In the genomic region with DNA sequence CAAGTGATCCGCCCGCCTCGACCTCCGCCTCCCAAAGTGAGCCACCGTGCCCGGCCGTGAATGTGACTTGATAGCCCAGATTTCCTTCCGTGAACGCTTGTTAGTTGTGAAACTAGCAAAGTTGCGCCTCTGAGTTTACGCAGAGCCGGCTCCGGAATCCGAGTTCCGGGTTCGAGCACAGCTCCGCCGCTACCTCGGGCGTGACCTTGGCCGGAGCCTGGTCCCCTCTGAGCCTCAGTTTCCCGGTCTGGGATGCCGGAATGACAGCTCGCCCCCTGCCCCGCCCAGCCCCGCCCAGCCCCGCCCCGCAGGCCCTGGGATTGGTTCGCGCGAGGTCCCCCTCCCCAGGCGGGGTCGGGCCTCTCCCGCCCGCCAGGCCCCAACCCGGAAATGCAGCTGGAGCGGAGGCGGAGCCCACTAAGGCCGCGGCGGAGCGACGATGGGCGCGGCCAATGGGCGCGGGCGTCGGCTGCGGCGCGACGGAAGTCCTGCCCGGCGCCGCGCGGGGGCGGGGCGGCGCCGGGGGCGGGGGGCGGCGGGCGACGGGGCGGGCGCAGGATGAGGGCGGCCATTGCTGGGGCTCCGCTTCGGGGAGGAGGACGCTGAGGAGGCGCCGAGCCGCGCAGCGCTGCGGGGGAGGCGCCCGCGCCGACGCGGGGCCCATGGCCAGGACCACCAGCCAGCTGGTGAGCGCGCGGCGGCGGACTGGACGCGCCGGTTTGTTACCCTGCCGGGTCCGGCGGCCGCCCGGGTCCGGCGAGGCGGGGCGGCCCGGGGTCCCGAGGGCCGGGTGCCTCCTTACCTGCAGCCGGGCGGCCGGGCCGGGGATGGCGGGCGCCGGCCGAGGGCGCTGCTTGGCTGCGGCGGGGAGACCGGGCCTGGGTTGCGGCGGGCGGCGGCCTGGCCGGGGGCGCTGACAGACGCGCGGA, we compare ENCODE assay signal across 1 cellular context.
TF ChIP-seq lines count a peak whose summit lies in the region.

A gene (plus strand): TSS at position 571 of the 929 bp plus-strand sequence. CDS start 92 bp downstream, at position 663.

TF ChIP-seq in HEK293, 187 proteins besides CTCF, POLR2A, EP300 and RAD21 (continued from another document):
- TF ChIP-seq, protein P1, sequence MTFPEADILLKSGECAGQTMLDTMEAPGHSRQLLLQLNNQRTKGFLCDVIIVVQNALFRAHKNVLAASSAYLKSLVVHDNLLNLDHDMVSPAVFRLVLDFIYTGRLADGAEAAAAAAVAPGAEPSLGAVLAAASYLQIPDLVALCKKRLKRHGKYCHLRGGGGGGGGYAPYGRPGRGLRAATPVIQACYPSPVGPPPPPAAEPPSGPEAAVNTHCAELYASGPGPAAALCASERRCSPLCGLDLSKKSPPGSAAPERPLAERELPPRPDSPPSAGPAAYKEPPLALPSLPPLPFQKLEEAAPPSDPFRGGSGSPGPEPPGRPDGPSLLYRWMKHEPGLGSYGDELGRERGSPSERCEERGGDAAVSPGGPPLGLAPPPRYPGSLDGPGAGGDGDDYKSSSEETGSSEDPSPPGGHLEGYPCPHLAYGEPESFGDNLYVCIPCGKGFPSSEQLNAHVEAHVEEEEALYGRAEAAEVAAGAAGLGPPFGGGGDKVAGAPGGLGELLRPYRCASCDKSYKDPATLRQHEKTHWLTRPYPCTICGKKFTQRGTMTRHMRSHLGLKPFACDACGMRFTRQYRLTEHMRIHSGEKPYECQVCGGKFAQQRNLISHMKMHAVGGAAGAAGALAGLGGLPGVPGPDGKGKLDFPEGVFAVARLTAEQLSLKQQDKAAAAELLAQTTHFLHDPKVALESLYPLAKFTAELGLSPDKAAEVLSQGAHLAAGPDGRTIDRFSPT (tag by site-specific recombination; IDR thresholded peaks at IDR 0.05) = no peak
- no peak; the same call in 1 of the 2 replicates for TF ChIP-seq ZNF335 (tag by site-specific recombination; conservative IDR thresholded peaks at IDR 0.05)
- TF ChIP-seq ZNF76 (tag by site-specific recombination; IDR thresholded peaks at IDR 0.05; ENCODE audit: borderline replicate concordance, low read depth) = no peak
- TF ChIP-seq MZF1 (tag by site-specific recombination; IDR thresholded peaks at IDR 0.05; ENCODE audit: borderline replicate concordance) = no peak
- TF ChIP-seq ZNF16 (tag by site-specific recombination; IDR thresholded peaks at IDR 0.05; ENCODE audit: low read depth) = no peak
- no peak for TF ChIP-seq SCRT1 (tag by site-specific recombination; IDR thresholded peaks at IDR 0.05; ENCODE audit: borderline replicate concordance)
- TF ChIP-seq, protein P2, sequence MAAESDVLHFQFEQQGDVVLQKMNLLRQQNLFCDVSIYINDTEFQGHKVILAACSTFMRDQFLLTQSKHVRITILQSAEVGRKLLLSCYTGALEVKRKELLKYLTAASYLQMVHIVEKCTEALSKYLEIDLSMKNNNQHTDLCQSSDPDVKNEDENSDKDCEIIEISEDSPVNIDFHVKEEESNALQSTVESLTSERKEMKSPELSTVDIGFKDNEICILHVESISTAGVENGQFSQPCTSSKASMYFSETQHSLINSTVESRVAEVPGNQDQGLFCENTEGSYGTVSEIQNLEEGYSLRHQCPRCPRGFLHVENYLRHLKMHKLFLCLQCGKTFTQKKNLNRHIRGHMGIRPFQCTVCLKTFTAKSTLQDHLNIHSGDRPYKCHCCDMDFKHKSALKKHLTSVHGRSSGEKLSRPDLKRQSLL (tag by site-specific recombination; IDR thresholded peaks at IDR 0.05) = no peak
- no peak for TF ChIP-seq OSR2 (tag by site-specific recombination; IDR thresholded peaks at IDR 0.05)
- TF ChIP-seq ZNF302 (tag by site-specific recombination; IDR thresholded peaks at IDR 0.05; ENCODE audit: low read depth) = no peak
- no peak for TF ChIP-seq ZNF529 (tag by site-specific recombination; IDR thresholded peaks at IDR 0.05; ENCODE audit: insufficient replicate concordance)
- peak; percentile 91 for TF ChIP-seq ZBTB8A (tag by site-specific recombination; IDR thresholded peaks at IDR 0.05)
- no peak for TF ChIP-seq GLI4 (tag by site-specific recombination; IDR thresholded peaks at IDR 0.05)
- no peak for TF ChIP-seq ZNF138 (tag by site-specific recombination; IDR thresholded peaks at IDR 0.05; ENCODE audit: borderline replicate concordance)
- TF ChIP-seq ZNF266 (tag by site-specific recombination; IDR thresholded peaks at IDR 0.05; ENCODE audit: low read depth) = no peak
- TF ChIP-seq YY2 (tag by site-specific recombination; IDR thresholded peaks at IDR 0.05) = no peak
- TF ChIP-seq ZNF214 (tag by site-specific recombination; IDR thresholded peaks at IDR 0.05; ENCODE audit: borderline replicate concordance) = no peak
- no peak for TF ChIP-seq ZNF530 (tag by site-specific recombination; IDR thresholded peaks at IDR 0.05; ENCODE audit: low read depth)
- TF ChIP-seq, protein P3, sequence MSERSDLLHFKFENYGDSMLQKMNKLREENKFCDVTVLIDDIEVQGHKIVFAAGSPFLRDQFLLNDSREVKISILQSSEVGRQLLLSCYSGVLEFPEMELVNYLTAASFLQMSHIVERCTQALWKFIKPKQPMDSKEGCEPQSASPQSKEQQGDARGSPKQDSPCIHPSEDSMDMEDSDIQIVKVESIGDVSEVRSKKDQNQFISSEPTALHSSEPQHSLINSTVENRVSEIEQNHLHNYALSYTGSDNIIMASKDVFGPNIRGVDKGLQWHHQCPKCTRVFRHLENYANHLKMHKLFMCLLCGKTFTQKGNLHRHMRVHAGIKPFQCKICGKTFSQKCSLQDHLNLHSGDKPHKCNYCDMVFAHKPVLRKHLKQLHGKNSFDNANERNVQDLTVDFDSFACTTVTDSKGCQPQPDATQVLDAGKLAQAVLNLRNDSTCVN (tag by site-specific recombination; optimal IDR thresholded peaks at IDR 0.05) = peak; percentile 57
- no peak for TF ChIP-seq ZBTB1 (tag by site-specific recombination; IDR thresholded peaks at IDR 0.05)
- TF ChIP-seq, protein P4, sequence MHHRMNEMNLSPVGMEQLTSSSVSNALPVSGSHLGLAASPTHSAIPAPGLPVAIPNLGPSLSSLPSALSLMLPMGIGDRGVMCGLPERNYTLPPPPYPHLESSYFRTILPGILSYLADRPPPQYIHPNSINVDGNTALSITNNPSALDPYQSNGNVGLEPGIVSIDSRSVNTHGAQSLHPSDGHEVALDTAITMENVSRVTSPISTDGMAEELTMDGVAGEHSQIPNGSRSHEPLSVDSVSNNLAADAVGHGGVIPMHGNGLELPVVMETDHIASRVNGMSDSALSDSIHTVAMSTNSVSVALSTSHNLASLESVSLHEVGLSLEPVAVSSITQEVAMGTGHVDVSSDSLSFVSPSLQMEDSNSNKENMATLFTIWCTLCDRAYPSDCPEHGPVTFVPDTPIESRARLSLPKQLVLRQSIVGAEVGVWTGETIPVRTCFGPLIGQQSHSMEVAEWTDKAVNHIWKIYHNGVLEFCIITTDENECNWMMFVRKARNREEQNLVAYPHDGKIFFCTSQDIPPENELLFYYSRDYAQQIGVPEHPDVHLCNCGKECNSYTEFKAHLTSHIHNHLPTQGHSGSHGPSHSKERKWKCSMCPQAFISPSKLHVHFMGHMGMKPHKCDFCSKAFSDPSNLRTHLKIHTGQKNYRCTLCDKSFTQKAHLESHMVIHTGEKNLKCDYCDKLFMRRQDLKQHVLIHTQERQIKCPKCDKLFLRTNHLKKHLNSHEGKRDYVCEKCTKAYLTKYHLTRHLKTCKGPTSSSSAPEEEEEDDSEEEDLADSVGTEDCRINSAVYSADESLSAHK (tag by site-specific recombination; IDR thresholded peaks at IDR 0.05) = no peak
- no peak for TF ChIP-seq ZNF37A (tag by site-specific recombination; IDR thresholded peaks at IDR 0.05)
- TF ChIP-seq KLF8 (tag by site-specific recombination; IDR thresholded peaks at IDR 0.05) = peak; percentile 90
- TF ChIP-seq ZBTB7A (tag by site-specific recombination; IDR thresholded peaks at IDR 0.05; ENCODE audit: low read depth) = no peak
- TF ChIP-seq HOXA7 (CRISPR knock-in tag; IDR thresholded peaks at IDR 0.05; ENCODE audit: borderline replicate concordance) = no peak
- TF ChIP-seq ZNF677 (tag by site-specific recombination; IDR thresholded peaks at IDR 0.05) = 0 out of 2 replicates have a peak, but pooled peaks have one; percentile 34
- TF ChIP-seq GLI2 (tag by site-specific recombination; IDR thresholded peaks at IDR 0.05; ENCODE audit: borderline replicate concordance, low read depth) = no peak
- TF ChIP-seq, protein P5, sequence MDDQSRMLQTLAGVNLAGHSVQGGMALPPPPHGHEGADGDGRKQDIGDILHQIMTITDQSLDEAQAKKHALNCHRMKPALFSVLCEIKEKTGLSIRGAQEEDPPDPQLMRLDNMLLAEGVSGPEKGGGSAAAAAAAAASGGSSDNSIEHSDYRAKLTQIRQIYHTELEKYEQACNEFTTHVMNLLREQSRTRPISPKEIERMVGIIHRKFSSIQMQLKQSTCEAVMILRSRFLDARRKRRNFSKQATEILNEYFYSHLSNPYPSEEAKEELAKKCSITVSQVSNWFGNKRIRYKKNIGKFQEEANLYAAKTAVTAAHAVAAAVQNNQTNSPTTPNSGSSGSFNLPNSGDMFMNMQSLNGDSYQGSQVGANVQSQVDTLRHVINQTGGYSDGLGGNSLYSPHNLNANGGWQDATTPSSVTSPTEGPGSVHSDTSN (CRISPR knock-in tag; IDR thresholded peaks at IDR 0.05) = peak; percentile 87; the same call in 1 of the 2 replicates
- no peak; the same call in 1 of the 2 replicates for TF ChIP-seq KLF10 (tag by site-specific recombination; IDR thresholded peaks at IDR 0.05)
- TF ChIP-seq, protein P6, sequence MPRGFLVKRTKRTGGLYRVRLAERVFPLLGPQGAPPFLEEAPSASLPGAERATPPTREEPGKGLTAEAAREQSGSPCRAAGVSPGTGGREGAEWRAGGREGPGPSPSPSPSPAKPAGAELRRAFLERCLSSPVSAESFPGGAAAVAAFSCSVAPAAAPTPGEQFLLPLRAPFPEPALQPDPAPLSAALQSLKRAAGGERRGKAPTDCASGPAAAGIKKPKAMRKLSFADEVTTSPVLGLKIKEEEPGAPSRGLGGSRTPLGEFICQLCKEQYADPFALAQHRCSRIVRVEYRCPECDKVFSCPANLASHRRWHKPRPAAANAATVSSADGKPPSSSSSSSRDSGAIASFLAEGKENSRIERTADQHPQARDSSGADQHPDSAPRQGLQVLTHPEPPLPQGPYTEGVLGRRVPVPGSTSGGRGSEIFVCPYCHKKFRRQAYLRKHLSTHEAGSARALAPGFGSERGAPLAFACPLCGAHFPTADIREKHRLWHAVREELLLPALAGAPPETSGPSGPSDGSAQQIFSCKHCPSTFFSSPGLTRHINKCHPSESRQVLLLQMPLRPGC (tag by site-specific recombination; IDR thresholded peaks at IDR 0.05) = peak; percentile 10; the same call in 1 of the 2 replicates
- TF ChIP-seq BCL11B (tag by site-specific recombination; IDR thresholded peaks at IDR 0.05; ENCODE audit: low read depth) = 0 out of 2 replicates have a peak, but pooled peaks have one; percentile 48
- no peak for TF ChIP-seq SALL2 (tag by site-specific recombination; IDR thresholded peaks at IDR 0.05; ENCODE audit: borderline replicate concordance)
- peak; percentile 73 for TF ChIP-seq ZNF660 (tag by site-specific recombination; IDR thresholded peaks at IDR 0.05)
- no peak for TF ChIP-seq ZIC2 (tag by site-specific recombination; IDR thresholded peaks at IDR 0.05)
- TF ChIP-seq, protein P7, sequence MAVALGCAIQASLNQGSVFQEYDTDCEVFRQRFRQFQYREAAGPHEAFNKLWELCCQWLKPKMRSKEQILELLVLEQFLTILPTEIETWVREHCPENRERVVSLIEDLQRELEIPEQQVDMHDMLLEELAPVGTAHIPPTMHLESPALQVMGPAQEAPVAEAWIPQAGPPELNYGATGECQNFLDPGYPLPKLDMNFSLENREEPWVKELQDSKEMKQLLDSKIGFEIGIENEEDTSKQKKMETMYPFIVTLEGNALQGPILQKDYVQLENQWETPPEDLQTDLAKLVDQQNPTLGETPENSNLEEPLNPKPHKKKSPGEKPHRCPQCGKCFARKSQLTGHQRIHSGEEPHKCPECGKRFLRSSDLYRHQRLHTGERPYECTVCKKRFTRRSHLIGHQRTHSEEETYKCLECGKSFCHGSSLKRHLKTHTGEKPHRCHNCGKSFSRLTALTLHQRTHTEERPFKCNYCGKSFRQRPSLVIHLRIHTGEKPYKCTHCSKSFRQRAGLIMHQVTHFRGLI (tag by site-specific recombination; IDR thresholded peaks at IDR 0.05) = no peak
- TF ChIP-seq ZNF664 (tag by site-specific recombination; IDR thresholded peaks at IDR 0.05) = no peak
- no peak for TF ChIP-seq MEIS1 (CRISPR knock-in tag; IDR thresholded peaks at IDR 0.05; ENCODE audit: borderline replicate concordance)
- no peak for TF ChIP-seq ZNF626 (tag by site-specific recombination; IDR thresholded peaks at IDR 0.05)
- TF ChIP-seq, protein P8, sequence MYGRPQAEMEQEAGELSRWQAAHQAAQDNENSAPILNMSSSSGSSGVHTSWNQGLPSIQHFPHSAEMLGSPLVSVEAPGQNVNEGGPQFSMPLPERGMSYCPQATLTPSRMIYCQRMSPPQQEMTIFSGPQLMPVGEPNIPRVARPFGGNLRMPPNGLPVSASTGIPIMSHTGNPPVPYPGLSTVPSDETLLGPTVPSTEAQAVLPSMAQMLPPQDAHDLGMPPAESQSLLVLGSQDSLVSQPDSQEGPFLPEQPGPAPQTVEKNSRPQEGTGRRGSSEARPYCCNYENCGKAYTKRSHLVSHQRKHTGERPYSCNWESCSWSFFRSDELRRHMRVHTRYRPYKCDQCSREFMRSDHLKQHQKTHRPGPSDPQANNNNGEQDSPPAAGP (tag by site-specific recombination; IDR thresholded peaks at IDR 0.05) = 0 out of 2 replicates have a peak, but pooled peaks have one; percentile 8
- TF ChIP-seq ZNF785 (tag by site-specific recombination; IDR thresholded peaks at IDR 0.05) = no peak
- TF ChIP-seq ZNF248 (tag by site-specific recombination; IDR thresholded peaks at IDR 0.05) = no peak
- TF ChIP-seq SP3 (tag by site-specific recombination; IDR thresholded peaks at IDR 0.05) = peak; percentile 79
- no peak for TF ChIP-seq ZNF621 (tag by site-specific recombination; IDR thresholded peaks at IDR 0.05)
